In the genomic region with DNA sequence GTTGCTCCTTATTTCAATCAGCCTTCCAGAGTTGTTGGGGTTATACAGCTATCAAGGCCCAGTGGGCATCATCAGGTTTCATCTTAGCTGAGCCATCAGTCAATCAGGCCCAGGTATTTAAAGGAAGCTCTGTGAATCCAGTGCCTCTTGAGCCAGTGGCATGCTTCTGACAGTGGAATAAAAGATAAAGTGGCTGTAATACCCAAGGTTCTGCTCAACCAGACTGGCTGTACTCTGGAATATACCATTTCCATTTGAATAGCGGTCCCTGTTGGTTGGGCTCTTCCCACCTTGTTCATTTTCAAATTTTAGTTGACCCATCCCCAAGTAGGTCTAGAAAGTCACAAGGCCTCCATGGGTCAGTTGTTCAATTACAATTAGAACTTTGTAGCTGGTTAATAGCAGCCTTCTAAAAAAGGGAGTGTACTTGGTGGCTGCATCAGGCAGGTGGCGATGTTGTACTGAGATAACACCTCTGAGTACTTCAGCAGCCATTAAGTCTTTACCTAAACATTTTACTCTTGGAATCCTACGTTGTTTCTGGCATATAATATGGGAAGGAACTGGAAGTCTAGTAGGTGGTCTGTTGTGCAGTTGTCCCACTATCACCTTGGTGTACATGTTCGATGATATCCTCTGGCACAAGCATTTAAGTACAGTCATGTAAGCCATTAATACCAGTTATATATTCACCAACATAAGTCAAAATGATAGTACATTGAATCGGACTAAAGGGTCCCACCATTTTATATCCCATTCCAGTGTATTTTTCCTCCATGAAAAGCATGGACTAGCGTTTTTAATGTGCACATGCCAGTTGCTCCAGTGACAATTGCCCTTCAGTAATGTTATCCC, we compare ENCODE assay signal across 9 cellular contexts.
A peak's percentile ranks its signal among the peaks of the same experiment; 100 is the strongest.
DNase-seq lines count a peak whose midpoint lies in the region; FAIRE-seq and TF ChIP-seq lines count a peak whose summit lies in the region.
"Had no signal": no experiment of that assay in that cellular context is flagged by ENCODE, and none has a peak within 500 bp of the region (broad histone marks: within the 10 kb centered on the region; RNA-seq: fewer than 3 reads in every experiment).

No MANE protein-coding gene starts in this region.

- TF ChIP-seq CTCF in GM12873 (IDR thresholded peaks at IDR 0.05; ENCODE audit: insufficient read depth, low read depth, low read length, missing control alignments) (peak; percentile 74), mesothelial cell of epicardium (IDR thresholded peaks at IDR 0.05; ENCODE audit: unreplicated experiment) (peak; percentile 56), uterus (IDR thresholded peaks at IDR 0.05) (peak; percentile 24 to 63 (median 49))

- H3K4me3 Mint-ChIP-seq in mesothelial cell of epicardium = no peak overlapping the region

- FAIRE-seq in A204.1 (lab: Jason Lieb, UNC) = peak; percentile 85
- FAIRE-seq: islet of Langerhans had no signal

- H3K27ac ChIP-seq in uterus = no peak overlapping the region

- H3K9me3 Mint-ChIP-seq in mesothelial cell of epicardium = peaks cover 33% of the 10 kb centered on the region

- no peaks in the 10 kb centered on the region for H3K27me3 ChIP-seq in uterus

- H3K27me3 Mint-ChIP-seq in mesothelial cell of epicardium (ENCODE audit: low read depth) = no peaks in the 10 kb centered on the region

- DNase-seq in NCI-H1105 treated with DMSO at 0.1 percent for 48 hours (lab: John Stamatoyannopoulos, UW) (peak; percentile 52), T-helper 1 cell (peak in 3 of 5 donors; percentile 15 to 29 (median 25)), dermis blood vessel endothelial cell (peak; percentile 76), mesothelial cell of epicardium (ENCODE audit: low spot score in 2 of 2, unreplicated experiment in 2 of 2) (peak; percentile 24 to 51), uterus (peak; percentile 18 to 22)
- no peak for DNase-seq in activated CD4-positive, CD25-positive, alpha-beta regulatory T cell (lab: John Stamatoyannopoulos, UW)

- H3K27ac Mint-ChIP-seq in mesothelial cell of epicardium = no peak overlapping the region

- H3K9me3 ChIP-seq in uterus = peaks cover 0 to 10% of the 10 kb centered on the region in 2 donors

- H3K36me3 ChIP-seq in uterus = no peaks in the 10 kb centered on the region

- no peak overlapping the region for H3K4me3 ChIP-seq in uterus

- peaks cover 33% of the 10 kb centered on the region for H3K36me3 Mint-ChIP-seq in mesothelial cell of epicardium

- H3K4me1 Mint-ChIP-seq in mesothelial cell of epicardium = peaks cover 6% of the 10 kb centered on the region

- H3K4me1 ChIP-seq in uterus = no peaks in the 10 kb centered on the region

- no peak for TF ChIP-seq POLR2A in uterus (IDR thresholded peaks at IDR 0.05)

- intact Hi-C loops in uterus (cut with DNase I; ENCODE audit: low total_unique reads) = no loop called here

Comparison
In these comparisons a context has a peak if more than half of its experiments do, and no peak if none do; other contexts are left out.
1. DNase-seq: peak in NCI-H1105 treated with DMSO at 0.1 percent for 48 hours (single experiment), T-helper 1 cell (3 of 5), dermis blood vessel endothelial cell (single experiment), mesothelial cell of epicardium (2 of 2) and uterus (2 of 2); none in activated CD4-positive, CD25-positive, alpha-beta regulatory T cell (0 of 4).
2. Peak in every context shown above with its lines, with median percentiles within 50 percentile points of each other: CTCF ChIP-seq.